Comparison of ENCODE assay signal across 19 cellular contexts in the genomic region with DNA sequence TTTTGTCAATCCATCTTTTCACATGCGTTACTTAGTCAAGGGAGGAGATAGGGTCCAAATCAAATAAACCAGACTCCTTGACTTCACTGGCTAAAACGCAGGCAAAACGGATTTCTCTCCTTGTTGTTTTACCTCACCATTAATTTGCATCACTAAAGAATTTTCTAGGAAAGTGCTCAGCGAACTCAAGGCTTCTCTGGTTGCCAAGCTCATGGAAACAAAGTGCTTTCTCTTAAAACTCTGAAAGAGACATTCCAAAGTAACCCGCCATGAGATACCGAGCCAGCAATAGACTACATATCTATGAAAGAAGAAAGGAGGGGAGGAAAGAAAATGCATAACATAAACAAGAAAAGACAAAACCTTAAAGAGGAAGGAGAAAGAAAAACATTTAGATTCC.
"Had no signal": no experiment of that assay in that cellular context is flagged by ENCODE, and none has a peak within 500 bp of the region (broad histone marks: within the 10 kb centered on the region; RNA-seq: fewer than 3 reads in every experiment).

No MANE protein-coding gene starts in this region.

- H3K9me3 ChIP-seq: esophagus squamous epithelium, heart right ventricle, lower lobe of right lung, thyroid gland had no signal

- H3K27ac ChIP-seq: cardiac muscle cell, esophagus squamous epithelium, heart right ventricle, lower lobe of right lung, thyroid gland had no signal

- H3K36me3 ChIP-seq: cardiac muscle cell, esophagus squamous epithelium, heart right ventricle, lower lobe of right lung, thyroid gland had no signal

- H3K27me3 ChIP-seq: cardiac muscle cell, esophagus squamous epithelium, thyroid gland had no signal

- H3K4me1 ChIP-seq: esophagus squamous epithelium, heart right ventricle, lower lobe of right lung, thyroid gland had no signal

- ATAC-seq: activated CD8-positive, alpha-beta T cell treated with anti-CD3 and anti-CD28 coated beads, Interleukin-2, amount 10 ng/mL, durations not matched to agents 7 days and 5 days; activated T-cell treated with anti-CD3 and anti-CD28 coated beads, Interleukin-2, amount 50 U/mL, for 4 hours; effector memory CD8-positive, alpha-beta T cell; heart right ventricle; left colon; lower lobe of right lung had no signal

- DNase-seq: activated CD4-positive, alpha-beta T cell treated with anti-CD3 and anti-CD28 coated beads, Interleukin-2, amount 10 ng/mL, durations not matched to agents 24 days and 14 days; activated CD8-positive, alpha-beta T cell treated with anti-CD3 and anti-CD28 coated beads, Interleukin-2, amount 10 ng/mL, durations not matched to agents 7 days and 5 days; activated naive CD4-positive, alpha-beta T cell treated with anti-CD3 and anti-CD28 coated beads for 36 hours; activated T-cell treated with anti-CD3 and anti-CD28 coated beads, Interleukin-2, amount 50 U/mL, for 4 hours; aorta; effector memory CD8-positive, alpha-beta T cell; esophagus squamous epithelium; heart right ventricle; islet precursor cell; left colon; lower lobe of right lung; nephron progenitor cell; stimulated activated CD4-positive, alpha-beta T cell treated with anti-CD3 and anti-CD28 coated beads, Interleukin-12 subunit alpha, Interleukin-12 subunit beta, amount 100 ng/mL, for 4 hours; stimulated activated CD4-positive, alpha-beta T cell treated with anti-CD3 and anti-CD28 coated beads, Interleukin-1b, Interleukin-23, amount 100 ng/mL, for 48 hours; stimulated activated naive CD4-positive, alpha-beta T cell treated with Interleukin-2 at 50 U/mL for 16 hours; T-helper 1 cell; T-helper 9 cell; thyroid gland had no signal

- H3K4me3 ChIP-seq: cardiac muscle cell, esophagus squamous epithelium, heart right ventricle, lower lobe of right lung, thyroid gland had no signal
